Comparison of ENCODE assay signal across 23 cellular contexts in the genomic region with DNA sequence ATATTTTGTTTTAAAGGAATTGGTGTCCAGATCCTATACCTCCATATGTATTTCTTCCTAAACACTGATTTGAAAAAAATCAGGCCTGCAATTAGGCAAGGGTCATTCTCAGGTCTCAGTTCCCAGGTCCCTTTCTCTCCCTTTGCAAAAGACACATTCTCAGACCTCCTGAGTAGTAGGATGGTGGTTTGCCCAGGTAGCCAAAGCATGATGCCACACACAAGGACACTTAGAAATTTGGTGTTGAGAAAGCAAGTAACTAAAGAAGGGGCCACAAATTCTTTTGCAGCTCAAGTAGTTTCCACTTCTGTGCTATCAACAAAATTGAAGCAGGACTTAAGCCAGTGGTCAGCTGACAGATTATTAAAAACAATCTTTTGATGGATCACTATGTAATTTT.
"Had no signal": no experiment of that assay in that cellular context is flagged by ENCODE, and none has a peak within 500 bp of the region (broad histone marks: within the 10 kb centered on the region; RNA-seq: fewer than 3 reads in every experiment).

No MANE protein-coding gene starts in this region.

- DNase-seq: natural killer cell; occipital lobe; ovary; posterior cingulate gyrus; psoas muscle; right cardiac atrium; right lobe of liver; sigmoid colon; small intestine; stimulated activated CD4-positive, alpha-beta T cell treated with anti-CD3 and anti-CD28 coated beads, Interleukin-15, amount 100 ng/mL, for 24 hours; stimulated activated CD4-positive, alpha-beta T cell treated with anti-CD3 and anti-CD28 coated beads, Interleukin-2, amount 100 ng/mL, for 24 hours; stimulated activated CD4-positive, alpha-beta T cell treated with anti-CD3 and anti-CD28 coated beads, Interleukin-2, amount 100 ng/mL, for 48 hours; stimulated activated CD4-positive, alpha-beta T cell treated with anti-CD3 and anti-CD28 coated beads, Interleukin-4, amount 100 ng/mL, for 24 hours; stimulated activated naive B cell treated with anti-CD40 and anti-IgM and Interleukin-4, amounts not matched to agents 10 μg/mL and 1 μg/mL and 100 μg/mL, for 72 hours; stimulated activated naive CD4-positive, alpha-beta T cell treated with Interleukin-2 at 50 U/mL for 16 hours; stomach; tibial artery; transverse colon had no signal

- H3K27ac ChIP-seq: neural progenitor cell, ovary, parathyroid adenoma, psoas muscle, right lobe of liver, sigmoid colon, stomach, thoracic aorta, tibial artery, transverse colon, vagina had no signal

- H3K4me1 ChIP-seq: psoas muscle, right lobe of liver, sigmoid colon, vagina had no signal

- H3K9me3 ChIP-seq: ovary, psoas muscle, right lobe of liver, sigmoid colon, thoracic aorta, tibial artery, transverse colon, vagina had no signal

- H3K36me3 ChIP-seq: neural progenitor cell, ovary, right lobe of liver, sigmoid colon, stomach, thoracic aorta, tibial artery, transverse colon, vagina had no signal

- H3K4me3 ChIP-seq: neural progenitor cell, ovary, psoas muscle, right lobe of liver, sigmoid colon, stomach, thoracic aorta, tibial artery, transverse colon, vagina had no signal

- H3K27me3 ChIP-seq: ovary, right lobe of liver, vagina had no signal

- ATAC-seq: natural killer cell; psoas muscle; right cardiac atrium; right lobe of liver; stimulated activated effector memory CD8-positive, alpha-beta T cell treated with anti-CD3 and anti-CD28 coated beads, Interleukin-12 subunit alpha, Interleukin-12 subunit beta, amount 100 ng/mL, for 72 hours; stimulated activated naive B cell treated with anti-CD40 and anti-IgM and Interleukin-4, amounts not matched to agents 10 μg/mL and 1 μg/mL and 100 μg/mL, for 72 hours had no signal
